29 cellular contexts compared by ENCODE assay signal in genomic region chr14:96165493-96166474, GRCh38. TPM values are rescaled to one million over a fixed set of nuclear protein-coding genes. Genes with fewer than 3 reads are reported as not detected.
DNase-seq lines count a peak whose midpoint lies in the region; ATAC-seq and TF ChIP-seq lines count a peak whose summit lies in the region.
"Had no signal": no experiment of that assay in that cellular context is flagged by ENCODE, and none has a peak within 500 bp of the region (broad histone marks: within the 10 kb centered on the region; RNA-seq: fewer than 3 reads in every experiment).

No MANE protein-coding gene starts in this region.

- H3K36me3 ChIP-seq in SK-N-SH (replicated peaks in 1 of 2; ENCODE audit: control insufficient read depth in 1 of 2, insufficient read depth in 2 of 2, low read length in 1 of 2) (no peaks in the 10 kb centered on the region), left lung (no peaks in the 10 kb centered on the region)
- H3K36me3 ChIP-seq: right lobe of liver, upper lobe of left lung had no signal

- TF ChIP-seq EP300 in SK-N-SH (IDR thresholded peaks at IDR 0.05; ENCODE audit: borderline replicate concordance in 1 of 2, low read depth in 1 of 2, low read length in 1 of 2): no peak

- WGBS in SK-N-SH (ENCODE audit: low lambda C conversion rate): 84% methylated on average over 13 of the region's 13 CpGs

- H3K9me3 ChIP-seq in SK-N-SH: no peaks in the 10 kb centered on the region
- H3K9me3 ChIP-seq in left lung: no peaks in the 10 kb centered on the region
- H3K9me3 ChIP-seq: right lobe of liver, upper lobe of left lung had no signal

- H3K27ac ChIP-seq in SK-N-SH (ENCODE audit: low read depth in 2 of 2, low read length in 1 of 2): no peak overlapping the region
- no peak overlapping the region for H3K27ac ChIP-seq in left lung
- H3K27ac ChIP-seq: 22Rv1, epithelial cell of prostate, right lobe of liver had no signal

- TF ChIP-seq CTCF in SK-N-SH (IDR thresholded peaks at IDR 0.05) (no peak), left lung (IDR thresholded peaks at IDR 0.05) (no peak)

- CTCF ChIA-PET in SK-N-SH (lab: Yijun Ruan, JAX): no interaction called here

- no peak for DNase-seq in SK-N-SH
- DNase-seq in SW480 (ENCODE audit: low spot score): peak; percentile 39
- peak; percentile 28 for DNase-seq in left lobe of liver (ENCODE audit: low spot score)
- DNase-seq in stimulated activated CD8-positive, alpha-beta memory T cell treated with anti-CD3 and anti-CD28 coated beads, Interleukin-4, amount 100 ng/mL, for 48 hours: peak; percentile 5
- DNase-seq in left lung: no peak
- DNase-seq: activated CD4-positive, alpha-beta T cell treated with anti-CD3 and anti-CD28 coated beads, Interleukin-2, amount 10 ng/mL, durations not matched to agents 24 days and 14 days; anterior cingulate cortex; CD8-positive, alpha-beta memory T cell; central memory CD4-positive, alpha-beta T cell; DMS53; GF-D8; H7; immature natural killer cell; NCI-H1092; NCI-H187 treated with DMSO at 0.1 percent for 48 hours; NCI-H526 treated with DMSO at 0.1 percent for 48 hours; right lobe of liver; T-helper 2 cell; upper lobe of left lung had no signal

- no peak overlapping the region for H3K4me2 ChIP-seq in SK-N-SH
- H3K4me2 ChIP-seq: hepatocyte had no signal

- H3K27me3 ChIP-seq in SK-N-SH (ENCODE audit: insufficient read depth): no peaks in the 10 kb centered on the region
- H3K27me3 ChIP-seq in left lung: no peaks in the 10 kb centered on the region
- H3K27me3 ChIP-seq: hepatocyte, right lobe of liver, upper lobe of left lung had no signal

- POLR2A ChIA-PET in SK-N-SH (lab: Yijun Ruan, JAX): no interaction called here

- no peak overlapping the region for H3K4me3 ChIP-seq in SK-N-SH (ENCODE audit: low read depth in 2 of 2, low read length in 1 of 2)
- H3K4me3 ChIP-seq in left lung: no peak overlapping the region
- H3K4me3 ChIP-seq: hepatocyte, right lobe of liver, upper lobe of left lung had no signal

- H3K9me2 ChIP-seq in SK-N-SH: no peaks in the 10 kb centered on the region

- peaks cover 4 to 15% of the 10 kb centered on the region in 2 experiments; a peak in 2 of 4 replicates for H3K4me1 ChIP-seq in SK-N-SH (ENCODE audit: control insufficient read depth in 1 of 2, insufficient read depth in 2 of 2, low read depth in 1 of 2, low read length in 1 of 2)
- H3K4me1 ChIP-seq in left lung: no peaks in the 10 kb centered on the region

- H3K9ac ChIP-seq in SK-N-SH: no peak overlapping the region

- no peak overlapping the region for H2AFZ ChIP-seq in SK-N-SH (ENCODE audit: low read depth)
- H2AFZ ChIP-seq: hepatocyte had no signal

- intact Hi-C loops in left lung (cut with DNase I): no loop called here

- H3F3A ChIP-seq in SK-N-SH (replicated peaks; ENCODE audit: insufficient read depth): no peaks in the 10 kb centered on the region

- no peaks in the 10 kb centered on the region for H3K79me2 ChIP-seq in SK-N-SH (ENCODE audit: insufficient read depth)
- H3K79me2 ChIP-seq: hepatocyte had no signal

- no peak for TF ChIP-seq RAD21 in SK-N-SH (IDR thresholded peaks at IDR 0.05; ENCODE audit: low read length)

- ATAC-seq in SK-N-SH treated with all-trans-retinoic acid at 6 μM for 48 hours (peak; percentile 29), left lobe of liver (no peak), GM21576 (IDR thresholded peaks at IDR 0.05; ENCODE audit: unreplicated experiment) (no peak), left lung (no peak), GM18907 (IDR thresholded peaks at IDR 0.05; ENCODE audit: unreplicated experiment) (no peak)
- ATAC-seq: activated naive CD4-positive, alpha-beta T cell treated with anti-CD3 and anti-CD28 coated beads, Interleukin-2, amount 50 U/mL, for 72 hours; right lobe of liver had no signal

- H4K20me1 ChIP-seq in SK-N-SH (ENCODE audit: insufficient read depth): no peaks in the 10 kb centered on the region

TF ChIP-seq in SK-N-SH treated with all-trans-retinoic acid at 6 μM for 48 hours, 23 proteins besides CTCF, POLR2A, EP300 and RAD21 (continues in another document):
- TF ChIP-seq TSHZ2 (CRISPR knock-in tag; IDR thresholded peaks at IDR 0.05): no peak
- no peak for TF ChIP-seq RARB (CRISPR knock-in tag; IDR thresholded peaks at IDR 0.05)
- TF ChIP-seq GLIS3 (CRISPR knock-in tag; IDR thresholded peaks at IDR 0.05): no peak
- no peak for TF ChIP-seq POU6F1 (CRISPR knock-in tag; IDR thresholded peaks at IDR 0.05; ENCODE audit: borderline replicate concordance, low read depth)

TF ChIP-seq in SK-N-SH, 30 proteins besides CTCF, POLR2A, EP300 and RAD21:
- no peak for TF ChIP-seq GABPA (IDR thresholded peaks at IDR 0.05; ENCODE audit: low read depth)
- no peak for TF ChIP-seq CHD2 (IDR thresholded peaks at IDR 0.05; ENCODE audit: low read length, partially characterized antibody)
- no peak for TF ChIP-seq RFX5 (IDR thresholded peaks at IDR 0.05; ENCODE audit: low read length)
- TF ChIP-seq RXRA (IDR thresholded peaks at IDR 0.05; ENCODE audit: borderline replicate concordance, low read depth): no peak
- no peak for TF ChIP-seq MAX (IDR thresholded peaks at IDR 0.05; ENCODE audit: low read depth)
- TF ChIP-seq REST (IDR thresholded peaks at IDR 0.05; ENCODE audit: low read depth, low read length): no peak
- TF ChIP-seq USF1 (IDR thresholded peaks at IDR 0.05; ENCODE audit: borderline replicate concordance, low read depth): no peak
- no peak for TF ChIP-seq IRF3 (IDR thresholded peaks at IDR 0.05; ENCODE audit: low read depth, low read length)
- TF ChIP-seq ELF1 (IDR thresholded peaks at IDR 0.05): no peak

RNA-seq across cellular contexts. Expression of gene BDKRB2, which starts 38.9 kb away (rescaled TPM):
- 4.8 and 6.4 TPM in 2 replicates for polyA plus RNA-seq in SK-N-SH (2012; rRNA removed)
- polyA plus RNA-seq in SK-N-SH (2012; cell fraction: cytosol; rRNA removed): 3.4 and 5.1 TPM in 2 replicates
- 5.0 and 6.3 TPM in 2 replicates for polyA plus RNA-seq in SK-N-SH (2012; cell fraction: nucleus; rRNA removed)
- total RNA-seq in left lobe of liver (0.10 TPM), left lung (1 to 10 TPM in 1 of 2 donors, under 1 TPM in 1; 0.81 to 1.9 TPM)
- total RNA-seq: activated CD4-positive, alpha-beta T cell treated with anti-CD3 and anti-CD28 coated beads, Interleukin-2, amount 10 ng/mL, durations not matched to agents 24 days and 14 days; activated T-helper 1 cell treated with anti-CD3 and anti-CD28 coated beads, Interleukin-12 subunit alpha, Interleukin-12 subunit beta, Interleukin-2, Interleukin-4 antibody, amounts not matched to agents 30 ng/mL and 10 ng/mL and 1 ng/mL, durations not matched to agents 14 hours and 24 hours and 36 hours; CD8-positive, alpha-beta memory T cell; SK-MEL-5 had no signal
- polyA plus RNA-seq: CD8-positive, alpha-beta memory T cell; immature natural killer cell; neural cell had no signal

Comparison
In these comparisons a context has a peak if more than half of its experiments do, and no peak if none do; other contexts are left out.
1. DNase-seq: peak in SW480 (single experiment), left lobe of liver (single experiment) and stimulated activated CD8-positive, alpha-beta memory T cell treated with anti-CD3 and anti-CD28 coated beads, Interleukin-4, amount 100 ng/mL, for 48 hours (single experiment); none in SK-N-SH (single experiment) and left lung (0 of 2).